In genomic region chr4:6031831-6032230, GRCh38 we compare ENCODE assay signal across 27 cellular contexts. TPM values are rescaled to one million over a fixed set of nuclear protein-coding genes. Genes with fewer than 3 reads are reported as not detected.
"Had no signal": no experiment of that assay in that cellular context is flagged by ENCODE, and none has a peak within 500 bp of the region (broad histone marks: within the 10 kb centered on the region; RNA-seq: fewer than 3 reads in every experiment).

No MANE protein-coding gene starts in this region.

- ATAC-seq: activated CD8-positive, alpha-beta T cell treated with anti-CD3 and anti-CD28 coated beads for 36 hours; activated T-cell treated with anti-CD3 and anti-CD28 coated beads, Interleukin-2, amount 50 U/mL, for 4 hours; activated T-helper 17 cell treated with anti-CD3 and anti-CD28 coated beads, Interleukin-2, amount 50 U/mL, for 72 hours; gastrocnemius medialis; mucosa of descending colon; right cardiac atrium; upper lobe of right lung had no signal

- H3K79me2 ChIP-seq: parathyroid adenoma had no signal

- H3K4me1 ChIP-seq: gastrocnemius medialis, left ventricle myocardium inferior, spleen had no signal

- H3K4me3 ChIP-seq: gastrocnemius medialis, left ventricle myocardium inferior, mucosa of descending colon, spleen, suprapubic skin, upper lobe of right lung had no signal

- H3K9me3 Mint-ChIP-seq: activated B cell treated with CpG ODN at 0.5 μM for 24 hours; activated CD8-positive, alpha-beta T cell treated with anti-CD3 and anti-CD28 coated beads for 36 hours; activated T-cell treated with anti-CD3 and anti-CD28 coated beads, Interleukin-2, amount 50 U/mL, for 4 hours; activated T-helper 17 cell treated with anti-CD3 and anti-CD28 coated beads, Interleukin-2, amount 50 U/mL, for 72 hours; central memory CD8-positive, alpha-beta T cell; nephron progenitor cell; T-helper 2 cell treated with Interferon-gamma antibody and Interleukin-4, amounts not matched to agents 5 μg/mL and 100 μg/mL, for 36 hours had no signal

- H3K4me1 Mint-ChIP-seq: activated B cell treated with CpG ODN at 0.5 μM for 24 hours; activated T-helper 17 cell treated with anti-CD3 and anti-CD28 coated beads, Interleukin-2, amount 50 U/mL, for 72 hours; central memory CD8-positive, alpha-beta T cell had no signal

- H3K27ac ChIP-seq: gastrocnemius medialis, left ventricle myocardium inferior, parathyroid adenoma, spleen, suprapubic skin, upper lobe of right lung had no signal

- H3K36me3 ChIP-seq: gastrocnemius medialis, left ventricle myocardium inferior, spleen, suprapubic skin, upper lobe of right lung had no signal

- H3K9me3 ChIP-seq: gastrocnemius medialis, left ventricle myocardium inferior, mucosa of descending colon, spleen, suprapubic skin, upper lobe of right lung had no signal

- H3K27me3 ChIP-seq: gastrocnemius medialis, upper lobe of right lung had no signal

- H3K27me3 Mint-ChIP-seq: activated CD8-positive, alpha-beta T cell treated with anti-CD3 and anti-CD28 coated beads for 36 hours; activated T-helper 17 cell treated with anti-CD3 and anti-CD28 coated beads, Interleukin-2, amount 50 U/mL, for 72 hours; central memory CD8-positive, alpha-beta T cell had no signal

- DNase-seq: activated B cell treated with CpG ODN at 0.5 μM for 24 hours; activated CD4-positive, alpha-beta T cell treated with anti-CD3 and anti-CD28 coated beads, Interleukin-2, amount 50 U/mL, for 1 hour; activated CD8-positive, alpha-beta T cell treated with anti-CD3 and anti-CD28 coated beads for 36 hours; activated gamma-delta T cell treated with Interleukin-2 at 50 U/mL for 16 hours; activated naive CD4-positive, alpha-beta T cell treated with anti-CD3 and anti-CD28 coated beads, Interleukin-2, amount 50 U/mL, for 16 hours; activated T-cell treated with anti-CD3 and anti-CD28 coated beads, Interleukin-2, amount 50 U/mL, for 4 hours; amniotic stem cell; dermis blood vessel endothelial cell; effector CD8-positive, alpha-beta T cell; gastrocnemius medialis; glutamatergic neuron; left ventricle myocardium inferior; mucosa of descending colon; nephron progenitor cell; right cardiac atrium; spleen; stimulated activated naive CD4-positive, alpha-beta T cell; T-helper 1 cell; upper lobe of right lung had no signal

- H3K27ac Mint-ChIP-seq: activated B cell treated with CpG ODN at 0.5 μM for 24 hours; activated CD8-positive, alpha-beta T cell treated with anti-CD3 and anti-CD28 coated beads for 36 hours; activated T-helper 17 cell treated with anti-CD3 and anti-CD28 coated beads, Interleukin-2, amount 50 U/mL, for 72 hours; T-helper 2 cell treated with Interferon-gamma antibody and Interleukin-4, amounts not matched to agents 5 μg/mL and 100 μg/mL, for 36 hours had no signal

- H3K4me3 Mint-ChIP-seq: activated B cell treated with CpG ODN at 0.5 μM for 24 hours; activated CD8-positive, alpha-beta T cell treated with anti-CD3 and anti-CD28 coated beads for 36 hours; activated T-cell treated with anti-CD3 and anti-CD28 coated beads, Interleukin-2, amount 50 U/mL, for 4 hours; activated T-helper 17 cell treated with anti-CD3 and anti-CD28 coated beads, Interleukin-2, amount 50 U/mL, for 72 hours; central memory CD8-positive, alpha-beta T cell; nephron progenitor cell; T-helper 2 cell treated with Interferon-gamma antibody and Interleukin-4, amounts not matched to agents 5 μg/mL and 100 μg/mL, for 36 hours had no signal

RNA-seq across cellular contexts. Expression of gene C4orf50, which starts 13.6 kb away (rescaled TPM):
- total RNA-seq: activated B cell treated with CpG ODN at 0.5 μM for 24 hours, bronchial epithelial cell, epithelial cell of proximal tubule, left ventricle myocardium inferior, mesenteric fat pad, suprapubic skin had no signal
